ENCODE assay signal across 19 cellular contexts in genomic region chr7:65960351-65961074, GRCh38.
"Had no signal": no experiment of that assay in that cellular context is flagged by ENCODE, and none has a peak within 500 bp of the region (broad histone marks: within the 10 kb centered on the region; RNA-seq: fewer than 3 reads in every experiment).

No MANE protein-coding gene starts in this region.

- H3K9me3 Mint-ChIP-seq: activated T-cell treated with anti-CD3 and anti-CD28 coated beads, Interleukin-2, amount 50 U/mL, for 24 hours; natural killer cell treated with Interleukin-12 subunit alpha and Interleukin-12 subunit beta and Interleukin-15 and Interleukin-18, amount 100 ng/mL, for 72 hours; stimulated activated naive CD8-positive, alpha-beta T cell treated with anti-CD3 and anti-CD28 coated beads, Interleukin-15, amount 100 ng/mL, for 72 hours had no signal

- H3K4me3 ChIP-seq: cardiac muscle cell, colonic mucosa, heart right ventricle, testis, upper lobe of right lung had no signal

- H3K27ac Mint-ChIP-seq: activated T-cell treated with anti-CD3 and anti-CD28 coated beads, Interleukin-2, amount 50 U/mL, for 24 hours; natural killer cell treated with Interleukin-12 subunit alpha and Interleukin-12 subunit beta and Interleukin-15 and Interleukin-18, amount 100 ng/mL, for 72 hours; stimulated activated naive CD8-positive, alpha-beta T cell treated with anti-CD3 and anti-CD28 coated beads, Interleukin-15, amount 100 ng/mL, for 72 hours had no signal

- H3K27ac ChIP-seq: cardiac muscle cell, colonic mucosa, heart right ventricle, testis, upper lobe of right lung had no signal

- DNase-seq: activated gamma-delta T cell treated with Interleukin-2 at 50 U/mL for 16 hours; colonic mucosa; effector CD4-positive, alpha-beta T cell; foreskin melanocyte; heart right ventricle; mesenchymal stem cell; occipital lobe; stimulated activated CD4-positive, alpha-beta T cell treated with anti-CD3 and anti-CD28 coated beads, Interleukin-4, amount 100 ng/mL, for 1 hour; stimulated activated CD8-positive, alpha-beta memory T cell treated with anti-CD3 and anti-CD28 coated beads, Interleukin-4, amount 100 ng/mL, for 48 hours; stimulated activated naive CD8-positive, alpha-beta T cell treated with anti-CD3 and anti-CD28 coated beads, Interleukin-15, amount 100 ng/mL, for 72 hours; T-helper 2 cell; testis; upper lobe of right lung had no signal

- H3K4me1 ChIP-seq: colonic mucosa, heart right ventricle, testis, upper lobe of right lung had no signal

- H3K9me3 ChIP-seq: colonic mucosa, heart right ventricle, testis, upper lobe of right lung had no signal

- H3K4me1 Mint-ChIP-seq: stimulated activated naive CD8-positive, alpha-beta T cell treated with anti-CD3 and anti-CD28 coated beads, Interleukin-15, amount 100 ng/mL, for 72 hours had no signal

- FAIRE-seq: astrocyte, islet of Langerhans had no signal

- H3K27me3 ChIP-seq: cardiac muscle cell, colonic mucosa, heart right ventricle, testis, upper lobe of right lung had no signal

- H3K27me3 Mint-ChIP-seq: activated T-cell treated with anti-CD3 and anti-CD28 coated beads, Interleukin-2, amount 50 U/mL, for 24 hours; natural killer cell treated with Interleukin-12 subunit alpha and Interleukin-12 subunit beta and Interleukin-15 and Interleukin-18, amount 100 ng/mL, for 72 hours; stimulated activated naive CD8-positive, alpha-beta T cell treated with anti-CD3 and anti-CD28 coated beads, Interleukin-15, amount 100 ng/mL, for 72 hours had no signal

- H3K4me3 Mint-ChIP-seq: activated T-cell treated with anti-CD3 and anti-CD28 coated beads, Interleukin-2, amount 50 U/mL, for 24 hours; natural killer cell treated with Interleukin-12 subunit alpha and Interleukin-12 subunit beta and Interleukin-15 and Interleukin-18, amount 100 ng/mL, for 72 hours; stimulated activated naive CD8-positive, alpha-beta T cell treated with anti-CD3 and anti-CD28 coated beads, Interleukin-15, amount 100 ng/mL, for 72 hours had no signal

- ATAC-seq: activated CD4-positive, CD25-positive, alpha-beta regulatory T cell treated with anti-CD3 and anti-CD28 coated beads, Interleukin-2, amount 50 U/mL, for 24 hours; heart right ventricle; natural killer cell treated with Interleukin-12 subunit alpha and Interleukin-12 subunit beta and Interleukin-15 and Interleukin-18, amount 100 ng/mL, for 72 hours; stimulated activated naive CD8-positive, alpha-beta T cell treated with anti-CD3 and anti-CD28 coated beads, Interleukin-15, amount 100 ng/mL, for 72 hours; upper lobe of right lung had no signal
